Comparison of ENCODE assay signal across 8 cellular contexts in the genomic region with DNA sequence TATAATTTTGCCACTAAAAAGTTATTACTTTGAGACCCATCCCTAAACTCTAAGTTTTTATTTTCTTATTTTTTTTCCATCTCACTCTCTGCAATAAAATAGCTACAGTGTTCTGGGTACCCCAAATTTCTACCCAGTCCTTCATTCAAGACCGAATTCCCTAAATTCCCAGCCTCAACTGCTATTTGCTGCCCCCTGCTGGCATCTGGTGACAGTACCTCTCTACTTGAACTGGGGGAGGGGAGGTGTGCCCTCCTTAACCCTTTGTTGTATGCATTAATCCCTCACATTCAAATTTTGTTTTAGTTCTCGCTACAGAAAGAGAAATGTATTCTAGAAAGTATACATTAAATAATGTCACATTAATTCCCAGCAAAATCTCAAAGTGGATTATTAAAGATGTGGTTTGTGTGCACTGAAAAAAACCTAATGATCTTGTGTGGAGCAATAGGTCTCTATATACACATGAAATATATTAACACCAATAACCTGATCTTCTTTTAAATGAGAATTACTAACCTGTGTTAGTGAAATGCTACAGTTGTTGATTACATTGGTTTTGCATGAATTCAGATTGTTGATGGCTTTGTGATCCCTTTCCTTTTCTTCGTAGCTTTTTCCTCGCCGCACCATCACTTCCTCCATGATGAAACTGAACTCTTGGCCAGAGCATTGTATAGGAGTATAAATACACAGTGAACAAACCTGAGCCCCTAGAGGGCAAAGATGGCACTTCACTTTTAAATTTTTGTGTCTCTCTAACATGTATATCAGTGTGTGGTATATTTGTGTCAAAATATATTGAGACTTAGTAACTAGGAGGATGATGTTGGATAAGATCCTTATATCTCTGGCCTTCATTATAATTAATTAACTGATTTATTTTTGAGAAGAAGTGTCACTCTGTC.
DNase-seq lines count a peak whose midpoint lies in the region; ATAC-seq and TF ChIP-seq lines count a peak whose summit lies in the region.

No MANE protein-coding gene starts in this region.

- no peaks in the 10 kb centered on the region for H3K9me3 ChIP-seq in Loucy (ENCODE audit: insufficient read depth, low read depth, low read length)
- no peaks in the 10 kb centered on the region for H3K9me3 ChIP-seq in cardiac muscle cell (ENCODE audit: low read depth)

- H3K36me3 Mint-ChIP-seq in activated CD4-positive, alpha-beta memory T cell treated with anti-CD3 and anti-CD28 coated beads for 36 hours = no peaks in the 10 kb centered on the region

- no peaks in the 10 kb centered on the region for H3K27me3 ChIP-seq in Loucy (ENCODE audit: insufficient read depth, low read length, poor library complexity, severe bottlenecking)
- no peaks in the 10 kb centered on the region for H3K27me3 ChIP-seq in cardiac muscle cell

- intact Hi-C loops in activated CD4-positive, alpha-beta memory T cell treated with anti-CD3 and anti-CD28 coated beads for 36 hours (cut with micrococcal nuclease) = loop anchor here (2.0 kb wide), 1 partner anchor 999 kb away; no protein-coding TSS in a partner anchor

- CTCF ChIA-PET in activated CD4-positive, alpha-beta memory T cell treated with anti-CD3 and anti-CD28 coated beads for 36 hours (lab: Charles Lee) = interaction anchor here (1.5 kb wide), 1 partner anchor 9 kb away, joined by 3 read pairs; no protein-coding TSS in a partner anchor

- DNase-seq in NCI-H2081 (lab: John Stamatoyannopoulos, UW) (peak; percentile 48 to 58), NCI-H2081 treated with DMSO at 0.1 percent for 48 hours (lab: John Stamatoyannopoulos, UW) (no peak), cardiac muscle cell (ENCODE audit: low read depth in 1 of 2, low spot score in 1 of 2) (peak; percentile 74 to 76), retina (peak; percentile 75)
- DNase-seq in activated CD4-positive, alpha-beta memory T cell treated with anti-CD3 and anti-CD28 coated beads for 36 hours = peak; percentile 38
- no peak for DNase-seq in stimulated activated naive CD4-positive, alpha-beta T cell treated with Interleukin-2 at 50 U/mL for 16 hours (lab: John Stamatoyannopoulos, UW)

- no peak overlapping the region for H3K27ac ChIP-seq in cardiac muscle cell

- H4K20me1 ChIP-seq in Loucy (ENCODE audit: insufficient read depth, low read length, poor library complexity, severe bottlenecking) = no peaks in the 10 kb centered on the region

- H3K9me2 ChIP-seq in Loucy (replicated peaks; ENCODE audit: low read depth, low read length) = no peaks in the 10 kb centered on the region

- H3K4me1 Mint-ChIP-seq in activated CD4-positive, alpha-beta memory T cell treated with anti-CD3 and anti-CD28 coated beads for 36 hours (ENCODE audit: low read depth) = no peaks in the 10 kb centered on the region

- H3K4me1 ChIP-seq in Loucy (ENCODE audit: insufficient read depth, low read length, poor library complexity, severe bottlenecking) (no peaks in the 10 kb centered on the region), cardiac muscle cell (ENCODE audit: low read depth) (no peaks in the 10 kb centered on the region)

- peak; percentile 92 for TF ChIP-seq CTCF in Loucy (conservative IDR thresholded peaks at IDR 0.05; ENCODE audit: low read length)
- peak; percentile 81 for TF ChIP-seq CTCF in cardiac muscle cell (IDR thresholded peaks at IDR 0.05; ENCODE audit: low read depth, low read length)

- no peak overlapping the region for H3K4me2 ChIP-seq in Loucy (ENCODE audit: low read depth, low read length, poor library complexity, severe bottlenecking)

- no peaks in the 10 kb centered on the region for H3K36me3 ChIP-seq in Loucy (ENCODE audit: insufficient read depth, low read length)
- H3K36me3 ChIP-seq in cardiac muscle cell = no peaks in the 10 kb centered on the region

- ATAC-seq in GM19463 (IDR thresholded peaks at IDR 0.05; ENCODE audit: unreplicated experiment) = peak; percentile 64

- H3K4me3 ChIP-seq in Loucy (ENCODE audit: low read length, poor library complexity, severe bottlenecking) (no peak overlapping the region), cardiac muscle cell (no peak overlapping the region)

- no peaks in the 10 kb centered on the region for H3K79me2 ChIP-seq in Loucy (ENCODE audit: insufficient read depth, low read length)

- POLR2A ChIA-PET in activated CD4-positive, alpha-beta memory T cell treated with anti-CD3 and anti-CD28 coated beads for 36 hours (lab: Charles Lee) = no interaction called here

- H2AFZ ChIP-seq in Loucy (ENCODE audit: low read length) = no peak overlapping the region

- H3K9me3 Mint-ChIP-seq in activated CD4-positive, alpha-beta memory T cell treated with anti-CD3 and anti-CD28 coated beads for 36 hours = peaks cover 4% of the 10 kb centered on the region

- no peaks in the 10 kb centered on the region for H3K27me3 Mint-ChIP-seq in activated CD4-positive, alpha-beta memory T cell treated with anti-CD3 and anti-CD28 coated beads for 36 hours

- H3K27ac Mint-ChIP-seq in activated CD4-positive, alpha-beta memory T cell treated with anti-CD3 and anti-CD28 coated beads for 36 hours = no peak overlapping the region

- no peak overlapping the region for H3K4me3 Mint-ChIP-seq in activated CD4-positive, alpha-beta memory T cell treated with anti-CD3 and anti-CD28 coated beads for 36 hours

- H3F3A ChIP-seq in Loucy (ENCODE audit: low read depth) = no peaks in the 10 kb centered on the region

- no peak overlapping the region for H3K9ac ChIP-seq in Loucy (ENCODE audit: low read depth, low read length, poor library complexity, severe bottlenecking)

Comparison
In these comparisons a context has a peak if more than half of its experiments do, and no peak if none do; other contexts are left out.
1. DNase-seq: peak in NCI-H2081 (2 of 2), activated CD4-positive, alpha-beta memory T cell treated with anti-CD3 and anti-CD28 coated beads for 36 hours (single experiment), cardiac muscle cell (2 of 2) and retina (single experiment); none in NCI-H2081 treated with DMSO at 0.1 percent for 48 hours (single experiment) and stimulated activated naive CD4-positive, alpha-beta T cell treated with Interleukin-2 at 50 U/mL for 16 hours (single experiment).